ENCODE assay signal across 9 cellular contexts in the genomic region with DNA sequence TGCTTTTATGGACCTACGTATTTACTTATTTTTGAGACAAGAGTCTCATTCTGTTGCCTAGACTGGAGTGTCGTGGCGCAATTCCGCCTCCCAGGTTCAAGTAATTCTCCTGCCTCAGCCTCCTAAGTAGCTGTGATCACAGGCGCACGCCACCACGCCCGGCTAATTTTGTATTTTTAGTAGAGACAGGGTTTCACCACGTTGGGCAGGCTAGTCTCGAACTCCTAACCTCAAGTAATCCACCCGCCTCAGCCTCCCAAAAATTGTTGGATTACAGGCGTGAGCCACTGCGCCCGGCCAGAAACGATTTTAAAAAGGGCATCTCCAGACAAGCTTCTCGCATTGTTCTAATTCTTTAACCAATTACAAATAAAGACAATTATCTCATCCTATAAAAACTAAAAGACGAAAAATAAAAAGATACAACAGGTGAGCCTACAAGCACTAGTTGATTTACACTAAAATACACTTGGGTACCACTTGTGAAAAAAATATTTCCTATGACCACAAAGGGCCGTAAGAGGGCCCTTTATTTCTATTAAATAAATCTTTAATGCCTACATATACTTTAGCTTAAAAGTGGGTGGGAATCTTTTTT. TPM values are rescaled to one million over a fixed set of nuclear protein-coding genes. Genes with fewer than 3 reads are reported as not detected.
A peak's percentile ranks its signal among the peaks of the same experiment; 100 is the strongest.
DNase-seq lines count a peak whose midpoint lies in the region; ATAC-seq and TF ChIP-seq lines count a peak whose summit lies in the region.
"Had no signal": no experiment of that assay in that cellular context is flagged by ENCODE, and none has a peak within 500 bp of the region (broad histone marks: within the 10 kb centered on the region; RNA-seq: fewer than 3 reads in every experiment).

No MANE protein-coding gene starts in this region.

- H3K36me3 Mint-ChIP-seq in activated T-cell treated with anti-CD3 and anti-CD28 coated beads, Interleukin-2, amount 50 U/mL, for 4 hours (ENCODE audit: insufficient read depth): peaks cover 15% of the 10 kb centered on the region
- peaks cover 40% of the 10 kb centered on the region for H3K36me3 Mint-ChIP-seq in activated B cell treated with CpG ODN at 0.5 μM for 24 hours (ENCODE audit: low read depth)
- peaks cover 70% of the 10 kb centered on the region for H3K36me3 Mint-ChIP-seq in stimulated activated effector memory CD8-positive, alpha-beta T cell treated with anti-CD3 and anti-CD28 coated beads, Interleukin-12 subunit alpha, Interleukin-12 subunit beta, amount 100 ng/mL, for 72 hours

- TF ChIP-seq CTCF in activated B cell treated with CpG ODN at 0.5 μM for 24 hours (IDR thresholded peaks at IDR 0.05): no peak
- no peak for TF ChIP-seq CTCF in foreskin keratinocyte (conservative IDR thresholded peaks at IDR 0.05)

- no peaks in the 10 kb centered on the region for H3K9me3 Mint-ChIP-seq in activated T-cell treated with anti-CD3 and anti-CD28 coated beads, Interleukin-2, amount 50 U/mL, for 4 hours
- H3K9me3 Mint-ChIP-seq in activated B cell treated with CpG ODN at 0.5 μM for 24 hours: no peaks in the 10 kb centered on the region
- no peaks in the 10 kb centered on the region for H3K9me3 Mint-ChIP-seq in stimulated activated effector memory CD8-positive, alpha-beta T cell treated with anti-CD3 and anti-CD28 coated beads, Interleukin-12 subunit alpha, Interleukin-12 subunit beta, amount 100 ng/mL, for 72 hours

- DNase-seq in activated T-cell treated with anti-CD3 and anti-CD28 coated beads, Interleukin-2, amount 50 U/mL, for 4 hours: no peak
- no peak for DNase-seq in activated T-cell treated with anti-CD3 and anti-CD28 coated beads, Interleukin-2, amount 50 U/mL, for 48 hours
- DNase-seq in activated B cell treated with CpG ODN at 0.5 μM for 24 hours: no peak
- DNase-seq in foreskin keratinocyte: no peak
- DNase-seq in stimulated activated effector memory CD8-positive, alpha-beta T cell treated with anti-CD3 and anti-CD28 coated beads, Interleukin-12 subunit alpha, Interleukin-12 subunit beta, amount 100 ng/mL, for 72 hours (ENCODE audit: low spot score in 2 of 2): no peak
- no peak for DNase-seq in cerebellar nuclear complex (lab: John Stamatoyannopoulos, UW)
- DNase-seq in activated gamma-delta T cell (lab: John Stamatoyannopoulos, UW): no peak
- DNase-seq: stimulated activated CD4-positive, alpha-beta T cell treated with anti-CD3 and anti-CD28 coated beads, Interleukin-15, amount 100 ng/mL, for 24 hours had no signal

- H3K27ac Mint-ChIP-seq in activated B cell treated with CpG ODN at 0.5 μM for 24 hours: peak overlapping the region; percentile 50
- H3K27ac Mint-ChIP-seq in stimulated activated effector memory CD8-positive, alpha-beta T cell treated with anti-CD3 and anti-CD28 coated beads, Interleukin-12 subunit alpha, Interleukin-12 subunit beta, amount 100 ng/mL, for 72 hours: peak overlapping the region; percentile 100

- H3K4me1 Mint-ChIP-seq in activated T-cell treated with anti-CD3 and anti-CD28 coated beads, Interleukin-2, amount 50 U/mL, for 4 hours (ENCODE audit: low read depth): peaks cover 66% of the 10 kb centered on the region
- H3K4me1 Mint-ChIP-seq in activated B cell treated with CpG ODN at 0.5 μM for 24 hours: peaks cover 72% of the 10 kb centered on the region
- H3K4me1 Mint-ChIP-seq in stimulated activated effector memory CD8-positive, alpha-beta T cell treated with anti-CD3 and anti-CD28 coated beads, Interleukin-12 subunit alpha, Interleukin-12 subunit beta, amount 100 ng/mL, for 72 hours: peaks cover 61% of the 10 kb centered on the region

- H3K4me3 Mint-ChIP-seq in activated T-cell treated with anti-CD3 and anti-CD28 coated beads, Interleukin-2, amount 50 U/mL, for 4 hours: peak overlapping the region; percentile 100
- H3K4me3 Mint-ChIP-seq in activated B cell treated with CpG ODN at 0.5 μM for 24 hours: peak overlapping the region; percentile 99
- peak overlapping the region; percentile 97 for H3K4me3 Mint-ChIP-seq in stimulated activated effector memory CD8-positive, alpha-beta T cell treated with anti-CD3 and anti-CD28 coated beads, Interleukin-12 subunit alpha, Interleukin-12 subunit beta, amount 100 ng/mL, for 72 hours

- intact Hi-C loops in activated B cell treated with CpG ODN at 0.5 μM for 24 hours (cut with micrococcal nuclease): no loop called here

- H3K27me3 Mint-ChIP-seq in activated T-cell treated with anti-CD3 and anti-CD28 coated beads, Interleukin-2, amount 50 U/mL, for 4 hours (ENCODE audit: low read depth): no peaks in the 10 kb centered on the region
- no peaks in the 10 kb centered on the region for H3K27me3 Mint-ChIP-seq in activated B cell treated with CpG ODN at 0.5 μM for 24 hours

- CTCF ChIA-PET in activated B cell treated with CpG ODN at 0.5 μM for 24 hours (lab: Charles Lee): interaction anchor here (0.6 to 0.9 kb wide), 3 partner anchors 14 to 42 kb away, joined by 3 read pairs; no protein-coding TSS in a partner anchor

- POLR2A ChIA-PET in activated B cell treated with CpG ODN at 0.5 μM for 24 hours (lab: Charles Lee): no interaction called here

- H3K4me1 ChIP-seq in foreskin keratinocyte: peaks cover 28% of the 10 kb centered on the region

- ATAC-seq in activated T-cell treated with anti-CD3 and anti-CD28 coated beads, Interleukin-2, amount 50 U/mL, for 4 hours: no peak
- ATAC-seq in activated B cell treated with CpG ODN at 0.5 μM for 24 hours (ENCODE audit: low read depth) (no peak), foreskin keratinocyte (no peak)
- ATAC-seq in stimulated activated effector memory CD8-positive, alpha-beta T cell treated with anti-CD3 and anti-CD28 coated beads, Interleukin-12 subunit alpha, Interleukin-12 subunit beta, amount 100 ng/mL, for 72 hours: no peak
- no peak for ATAC-seq in activated CD4-positive, CD25-positive, alpha-beta regulatory T cell treated with anti-CD3 and anti-CD28 coated beads, Interleukin-2, amount 50 U/mL, for 24 hours

- H3K27me3 ChIP-seq in foreskin keratinocyte: no peaks in the 10 kb centered on the region

- H3K27ac ChIP-seq in foreskin keratinocyte: peak overlapping the region; percentile 13

RNA-seq across cellular contexts. Expression of gene TRA2A, which starts 2.4 kb away (rescaled TPM):
- 10 to 100 TPM; 73.3 to 82.8 (median 74.5) TPM for total RNA-seq in activated T-cell treated with anti-CD3 and anti-CD28 coated beads, Interleukin-2, amount 50 U/mL, for 4 hours
- total RNA-seq in activated B cell treated with CpG ODN at 0.5 μM for 24 hours (123 and 144 TPM in 2 replicates), foreskin keratinocyte (41.4 and 46.0 TPM in 2 replicates)
- 31.8 and 40.2 TPM in 2 replicates for polyA plus RNA-seq in foreskin keratinocyte

RNA-seq across cellular contexts. Expression of gene IGF2BP3, which starts 59.1 kb away (rescaled TPM):
- under 1 TPM; 0.32 to 0.86 (median 0.43) TPM for total RNA-seq in activated T-cell treated with anti-CD3 and anti-CD28 coated beads, Interleukin-2, amount 50 U/mL, for 4 hours
- total RNA-seq in activated B cell treated with CpG ODN at 0.5 μM for 24 hours (7.4 and 10.3 TPM in 2 replicates), foreskin keratinocyte (32.8 and 41.1 TPM in 2 replicates)
- 10.1 and 10.3 TPM in 2 replicates for polyA plus RNA-seq in foreskin keratinocyte
